7 cellular contexts compared by ENCODE assay signal in genomic region chr15:20276312-20277114, GRCh38.
DNase-seq lines count a peak whose midpoint lies in the region; ATAC-seq, FAIRE-seq and TF ChIP-seq lines count a peak whose summit lies in the region.
"Not testable (repeated sequence)": the region's sequence is repeated elsewhere in the genome, so short reads cannot be mapped to it uniquely, and the experiment has no call there.

No MANE protein-coding gene starts in this region.

- not testable (repeated sequence) for H3K9ac ChIP-seq in HepG2 (ENCODE audit: insufficient read depth, low read depth, low read length)

- ATAC-seq in HepG2: not testable (repeated sequence)
- ATAC-seq in upper lobe of left lung (ENCODE audit: low FRiP score in 2 of 2): peak in 1 of 2 donors; percentile 0

- 71% methylated on average over 13 of the region's 13 CpGs for WGBS in hepatocyte (ENCODE audit: low lambda C conversion rate, missing lambda C conversion rate)
- 44% methylated on average over 13 of the region's 13 CpGs for WGBS in HepG2 (ENCODE audit: low lambda C conversion rate)
- WGBS in upper lobe of left lung, 2 donors: 73 to 79% methylated on average over 12 to 13 of the region's 13 CpGs

- not testable (repeated sequence) for TF ChIP-seq RAD21 in HepG2 (CRISPR knock-in tag; IDR thresholded peaks at IDR 0.05)

- H3K9me2 ChIP-seq in hepatocyte (replicated peaks; ENCODE audit: insufficient read depth): not testable (repeated sequence)

- not testable (repeated sequence) for H3K36me3 ChIP-seq in hepatocyte (replicated peaks; ENCODE audit: insufficient read depth, low read depth); HepG2 (replicated peaks in 1 of 2; ENCODE audit: control insufficient read depth in 1 of 2, insufficient read depth in 2 of 2, low read length in 2 of 2); upper lobe of left lung

- H3K4me3 ChIP-seq in hepatocyte; HepG2 (replicated peaks in 1 of 3; ENCODE audit: insufficient read depth in 1 of 3, low read depth in 2 of 3, low read length in 3 of 3); upper lobe of left lung: not testable (repeated sequence)

- TF ChIP-seq EP300 in HepG2 (IDR thresholded peaks at IDR 0.05; ENCODE audit: low read depth in 2 of 2, low read length in 2 of 2); HepG2 (CRISPR knock-in tag; IDR thresholded peaks at IDR 0.05; ENCODE audit: borderline replicate concordance); upper lobe of left lung (IDR thresholded peaks at IDR 0.05): not testable (repeated sequence)

- not testable (repeated sequence) for BruUV-seq in HepG2 (replicated peaks; lab: Mats Ljungman, UMichigan)

- H3K9me3 ChIP-seq in hepatocyte (ENCODE audit: low read depth) (peaks cover 66% of the 10 kb centered on the region), upper lobe of left lung (peaks cover 0 to 26% (median 3%) of the 10 kb centered on the region in 4 donors)
- H3K9me3 ChIP-seq in HepG2 (ENCODE audit: low read length): not testable (repeated sequence)

- H2AFZ ChIP-seq in hepatocyte; HepG2 (ENCODE audit: low read length): not testable (repeated sequence)

- not testable (repeated sequence) for FAIRE-seq in HepG2 (lab: Jason Lieb, UNC)

- CTCF ChIA-PET in HepG2 (lab: Yijun Ruan, JAX; ENCODE audit: low intra/inter-chr PET ratio, low total read pairs): not testable (repeated sequence)

- not testable (repeated sequence) for H3K4me2 ChIP-seq in hepatocyte; HepG2 (ENCODE audit: low read depth, low read length)

- not testable (repeated sequence) for H3K79me2 ChIP-seq in hepatocyte; HepG2 (ENCODE audit: insufficient read depth, low read length)

- peak; percentile 60 for DNase-seq in RPMI8226
- DNase-seq in activated effector memory CD4-positive, alpha-beta T cell treated with anti-CD3 and anti-CD28 coated beads, Interleukin-2, amount 50 U/mL, for 16 hours: peak; percentile 61
- DNase-seq in chondrocyte (ENCODE audit: low spot score): peak; percentile 99
- DNase-seq in hepatocyte (ENCODE audit: low spot score): peak; percentile 5
- DNase-seq in HepG2 (ENCODE audit: low spot score): not testable (repeated sequence)
- peak; percentile 82 for DNase-seq in posterior vena cava (ENCODE audit: low spot score)
- DNase-seq in upper lobe of left lung: peak; percentile 22 to 57

- in situ Hi-C loops in HepG2 (cut with HindIII; ENCODE audit: extremely low pct_ligation_motif_present, low pct_unique_long_range_greater_than_20kb): not testable (repeated sequence)

- TF ChIP-seq CTCF in chondrocyte (IDR thresholded peaks at IDR 0.05); hepatocyte (IDR thresholded peaks at IDR 0.05; ENCODE audit: poor library complexity); HepG2 (CRISPR knock-in tag; IDR thresholded peaks at IDR 0.05); upper lobe of left lung (IDR thresholded peaks at IDR 0.05): not testable (repeated sequence)

- not testable (repeated sequence) for H3K4me3 Mint-ChIP-seq in chondrocyte (ENCODE audit: unreplicated experiment)

- not testable (repeated sequence) for H3K9me3 Mint-ChIP-seq in chondrocyte (ENCODE audit: low read depth)

- H3K27ac ChIP-seq in hepatocyte; HepG2 (ENCODE audit: extremely low read length, insufficient read depth, low read length); upper lobe of left lung: not testable (repeated sequence)

- not testable (repeated sequence) for H3K4me1 Mint-ChIP-seq in chondrocyte (ENCODE audit: low read depth)

- H3K4me1 ChIP-seq in hepatocyte (ENCODE audit: insufficient read depth); HepG2 (ENCODE audit: insufficient read depth, low read length); upper lobe of left lung: not testable (repeated sequence)

- TF ChIP-seq POLR2A in HepG2 (IDR thresholded peaks at IDR 0.05; ENCODE audit: insufficient read depth in 1 of 2, low read depth in 2 of 2, low read length in 2 of 2); upper lobe of left lung (IDR thresholded peaks at IDR 0.05): not testable (repeated sequence)

- not testable (repeated sequence) for H3K36me3 Mint-ChIP-seq in chondrocyte (ENCODE audit: low read depth)

- not testable (repeated sequence) for H3K27me3 ChIP-seq in hepatocyte; HepG2 (ENCODE audit: control insufficient read depth in 1 of 2, insufficient read depth in 2 of 2, low read length in 2 of 2); upper lobe of left lung

- H3K27me3 Mint-ChIP-seq in chondrocyte (ENCODE audit: low read depth): not testable (repeated sequence)

- intact Hi-C loops in HepG2 (cut with micrococcal nuclease; ENCODE audit: unreplicated experiment); posterior vena cava (cut with DNase I): not testable (repeated sequence)

- POLR2A ChIA-PET in HepG2 (lab: Yijun Ruan, JAX): not testable (repeated sequence)

- not testable (repeated sequence) for H3K27ac Mint-ChIP-seq in chondrocyte (ENCODE audit: unreplicated experiment)

- not testable (repeated sequence) for H4K20me1 ChIP-seq in hepatocyte (ENCODE audit: insufficient read depth, poor library complexity, severe bottlenecking); HepG2 (ENCODE audit: insufficient read depth, low read length)

TF ChIP-seq in HepG2, 621 proteins besides CTCF, POLR2A, EP300 and RAD21:
- peak; percentile 73 for TF ChIP-seq CEBPB (IDR thresholded peaks at IDR 0.05; ENCODE audit: borderline replicate concordance, low read depth, low read length)
